In the genomic region with DNA sequence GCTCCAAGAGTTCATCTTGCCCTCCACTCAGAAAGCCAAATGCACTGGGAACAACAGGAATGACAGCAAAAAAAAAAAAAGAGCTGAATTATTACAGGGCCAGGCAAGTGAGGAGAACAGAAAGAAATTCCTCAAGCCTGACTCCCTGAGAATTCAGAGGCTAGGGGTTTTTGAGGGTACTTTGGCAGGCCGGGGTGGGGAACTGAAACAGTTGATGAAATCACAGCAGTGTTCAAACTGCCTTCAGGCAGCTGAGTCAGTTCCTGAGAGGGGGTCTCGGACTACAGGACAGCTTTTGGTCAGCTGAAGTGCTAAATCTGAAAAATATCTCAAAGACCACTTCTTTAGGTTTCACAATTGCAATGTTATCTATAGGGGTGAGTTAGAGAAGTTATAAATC, we compare ENCODE assay signal across 34 cellular contexts.
A peak's percentile ranks its signal among the peaks of the same experiment; 100 is the strongest.
DNase-seq lines count a peak whose midpoint lies in the region; ATAC-seq and TF ChIP-seq lines count a peak whose summit lies in the region.
"Had no signal": no experiment of that assay in that cellular context is flagged by ENCODE, and none has a peak within 500 bp of the region (broad histone marks: within the 10 kb centered on the region; RNA-seq: fewer than 3 reads in every experiment).

No MANE protein-coding gene starts in this region.

- no peaks in the 10 kb centered on the region for H3K27me3 Mint-ChIP-seq in endodermal cell (ENCODE audit: insufficient read depth)
- H3K27me3 Mint-ChIP-seq: activated CD4-positive, alpha-beta memory T cell treated with anti-CD3 and anti-CD28 coated beads, Interleukin-2, amount 10 ng/mL, durations not matched to agents 7 days and 5 days had no signal

- no peaks in the 10 kb centered on the region for H3K9me3 ChIP-seq in endodermal cell (ENCODE audit: control insufficient read depth, low read length)
- no peaks in the 10 kb centered on the region for H3K9me3 ChIP-seq in ascending aorta
- H3K9me3 ChIP-seq: A549, breast epithelium, pancreas had no signal

- peaks cover 4% of the 10 kb centered on the region for H3K4me1 ChIP-seq in endodermal cell (ENCODE audit: control insufficient read depth, insufficient read depth, low read length)
- no peaks in the 10 kb centered on the region for H3K4me1 ChIP-seq in ascending aorta
- H3K4me1 ChIP-seq: A549, breast epithelium, pancreas had no signal

- DNase-seq in EH (ENCODE audit: low read depth) (peak; percentile 21), HT1080 (ENCODE audit: low read depth) (peak; percentile 45), endodermal cell (no peak), left colon (no peak), 8988T (no peak), ascending aorta (ENCODE audit: low spot score in 2 of 2) (no peak), pons (ENCODE audit: low spot score) (no peak)
- DNase-seq: activated CD4-positive, alpha-beta memory T cell treated with anti-CD3 and anti-CD28 coated beads, Interleukin-2, amount 10 ng/mL, durations not matched to agents 7 days and 5 days; activated CD4-positive, CD25-positive, alpha-beta regulatory T cell treated with anti-CD3 and anti-CD28 coated beads, Interleukin-2, amount 50 U/mL, for 72 hours; activated CD8-positive, alpha-beta memory T cell treated with anti-CD3 and anti-CD28 coated beads, Interleukin-2, amount 50 U/mL, for 4 hours; activated naive CD4-positive, alpha-beta T cell treated with anti-CD3 and anti-CD28 coated beads for 36 hours; AML-193; CD8-positive, alpha-beta T cell; effector CD8-positive, alpha-beta T cell; H9; immature natural killer cell; IMR-90; left cardiac atrium; MV-4-11; NCI-H1436; NCI-H2081; NCI-H2227 treated with DMSO at 0.1 percent for 48 hours; NCI-H69; pancreas; SIG-M5; stimulated activated naive CD8-positive, alpha-beta T cell treated with anti-CD3 and anti-CD28 coated beads, Interleukin-15, Interleukin-2, amounts not matched to agents 100 U/mL and 50 U/mL, for 24 hours had no signal

- H3K4me1 Mint-ChIP-seq in endodermal cell = peaks cover 9% of the 10 kb centered on the region
- H3K4me1 Mint-ChIP-seq: activated CD4-positive, alpha-beta memory T cell treated with anti-CD3 and anti-CD28 coated beads, Interleukin-2, amount 10 ng/mL, durations not matched to agents 7 days and 5 days; H9; immature natural killer cell; nephron had no signal

- ATAC-seq in GM18907 (IDR thresholded peaks at IDR 0.05; ENCODE audit: unreplicated experiment) (peak; percentile 41), left colon (no peak)
- ATAC-seq: A549; CD8-positive, alpha-beta T cell; left cardiac atrium; pancreas; stimulated activated naive CD8-positive, alpha-beta T cell treated with anti-CD3 and anti-CD28 coated beads, Interleukin-15, Interleukin-2, amounts not matched to agents 100 U/mL and 50 U/mL, for 24 hours had no signal

- no peak overlapping the region for H3K9ac ChIP-seq in endodermal cell (ENCODE audit: extremely low read depth, low read length, poor library complexity, severe bottlenecking)

- H3K4me3 ChIP-seq in endodermal cell (ENCODE audit: low read length) = no peak overlapping the region
- no peak overlapping the region for H3K4me3 ChIP-seq in ascending aorta
- H3K4me3 ChIP-seq: A549, breast epithelium, pancreas, smooth muscle cell had no signal

- H3K27me3 ChIP-seq in endodermal cell (ENCODE audit: control insufficient read depth, insufficient read depth, low read length, poor library complexity, severe bottlenecking) = no peaks in the 10 kb centered on the region
- no peaks in the 10 kb centered on the region for H3K27me3 ChIP-seq in ascending aorta
- H3K27me3 ChIP-seq: breast epithelium, pancreas had no signal

- TF ChIP-seq CTCF in endodermal cell (conservative IDR thresholded peaks at IDR 0.05) (no peak), ascending aorta (IDR thresholded peaks at IDR 0.05) (no peak)

- intact Hi-C loops in left colon (cut with DNase I, micrococcal nuclease) (no loop called here), ascending aorta (cut with DNase I) (no loop called here)

- peaks cover 16% of the 10 kb centered on the region for H3K36me3 Mint-ChIP-seq in endodermal cell (ENCODE audit: low read depth)
- H3K36me3 Mint-ChIP-seq: CD8-positive, alpha-beta T cell; immature natural killer cell had no signal

- H3K36me3 ChIP-seq in endodermal cell (ENCODE audit: control insufficient read depth, insufficient read depth, low read length) (peaks cover 19% of the 10 kb centered on the region), ascending aorta (no peaks in the 10 kb centered on the region)
- H3K36me3 ChIP-seq: breast epithelium, pancreas had no signal

- H3K27ac Mint-ChIP-seq in endodermal cell = no peak overlapping the region
- H3K27ac Mint-ChIP-seq: activated CD4-positive, alpha-beta memory T cell treated with anti-CD3 and anti-CD28 coated beads, Interleukin-2, amount 10 ng/mL, durations not matched to agents 7 days and 5 days; activated naive CD4-positive, alpha-beta T cell treated with anti-CD3 and anti-CD28 coated beads for 36 hours; activated T-helper 1 cell treated with anti-CD3 and anti-CD28 coated beads, Interleukin-12 subunit alpha, Interleukin-12 subunit beta, Interleukin-2, Interleukin-4 antibody, amounts not matched to agents 30 ng/mL and 10 ng/mL and 1 ng/mL, durations not matched to agents 14 hours and 24 hours and 36 hours; CD8-positive, alpha-beta T cell; immature natural killer cell; nephron; T-helper 2 cell treated with Interferon-gamma antibody and Interleukin-4, amounts not matched to agents 5 μg/mL and 100 μg/mL, for 36 hours had no signal

- 94 to 100% methylated on average over 1 to 2 of the region's 2 CpGs for WGBS in endodermal cell (ENCODE audit: insufficient coverage in 1 of 2, insufficient read length in 1 of 2), 2 experiments

- no peak overlapping the region for H3K4me3 Mint-ChIP-seq in endodermal cell
- H3K4me3 Mint-ChIP-seq: activated CD4-positive, alpha-beta memory T cell treated with anti-CD3 and anti-CD28 coated beads, Interleukin-2, amount 10 ng/mL, durations not matched to agents 7 days and 5 days; activated naive CD4-positive, alpha-beta T cell treated with anti-CD3 and anti-CD28 coated beads for 36 hours; activated T-helper 1 cell treated with anti-CD3 and anti-CD28 coated beads, Interleukin-12 subunit alpha, Interleukin-12 subunit beta, Interleukin-2, Interleukin-4 antibody, amounts not matched to agents 30 ng/mL and 10 ng/mL and 1 ng/mL, durations not matched to agents 14 hours and 24 hours and 36 hours; CD8-positive, alpha-beta T cell; H9; immature natural killer cell; nephron; T-helper 2 cell treated with Interferon-gamma antibody and Interleukin-4, amounts not matched to agents 5 μg/mL and 100 μg/mL, for 36 hours had no signal

- H3K27ac ChIP-seq in endodermal cell (ENCODE audit: low read depth, low read length) (peak overlapping the region; percentile 45), ascending aorta (no peak overlapping the region)
- H3K27ac ChIP-seq: A549, breast epithelium, epithelial cell of prostate, pancreas had no signal

- H3K9me3 Mint-ChIP-seq in endodermal cell = no peaks in the 10 kb centered on the region
- H3K9me3 Mint-ChIP-seq: activated naive CD4-positive, alpha-beta T cell treated with anti-CD3 and anti-CD28 coated beads for 36 hours; activated T-helper 1 cell treated with anti-CD3 and anti-CD28 coated beads, Interleukin-12 subunit alpha, Interleukin-12 subunit beta, Interleukin-2, Interleukin-4 antibody, amounts not matched to agents 30 ng/mL and 10 ng/mL and 1 ng/mL, durations not matched to agents 14 hours and 24 hours and 36 hours; H9 had no signal

Comparison
In these comparisons a context has a peak if more than half of its experiments do, and no peak if none do; other contexts are left out.
1. DNase-seq: peak in EH (single experiment) and HT1080 (single experiment); none in endodermal cell (single experiment), left colon (0 of 2), 8988T (single experiment), ascending aorta (0 of 2) and pons (single experiment).